1 cellular context compared by ENCODE assay signal in genomic region chr22:37675930-37676571, GRCh38.
A peak's percentile ranks its signal among the peaks of the same experiment; 100 is the strongest.
TF ChIP-seq lines count a peak whose summit lies in the region.

No MANE protein-coding gene starts in this region.

TF ChIP-seq in GM12878, 131 proteins besides CTCF, POLR2A, EP300 and RAD21:
- TF ChIP-seq MXI1 (IDR thresholded peaks at IDR 0.05; ENCODE audit: low read depth, low read length) (no peak), RUNX3 (IDR thresholded peaks at IDR 0.05; ENCODE audit: low read length) (0 out of 2 replicates have a peak, but pooled peaks have one; percentile 1), BCL11A (IDR thresholded peaks at IDR 0.05; ENCODE audit: low read depth, low read length) (no peak), SUZ12 (IDR thresholded peaks at IDR 0.05; ENCODE audit: unreplicated experiment) (no peak), MTA2 (IDR thresholded peaks at IDR 0.05; ENCODE audit: low read depth) (0 out of 2 replicates have a peak, but pooled peaks have one; percentile 6), TCF12 (IDR thresholded peaks at IDR 0.05; ENCODE audit: low read depth, low read length) (peak; percentile 68), CBX5 (IDR thresholded peaks at IDR 0.05; ENCODE audit: low read depth) (no peak), CBFB (IDR thresholded peaks at IDR 0.05; ENCODE audit: low read depth) (no peak), CHD2 (IDR thresholded peaks at IDR 0.05; ENCODE audit: borderline replicate concordance, low read depth, low read length) (peak; percentile 43; the same call in 1 of the 2 replicates), ZBED1 (IDR thresholded peaks at IDR 0.05; ENCODE audit: borderline replicate concordance) (no peak), TBL1XR1 (IDR thresholded peaks at IDR 0.05; ENCODE audit: low read depth, low read length) (no peak)
- TF ChIP-seq, protein P1, sequence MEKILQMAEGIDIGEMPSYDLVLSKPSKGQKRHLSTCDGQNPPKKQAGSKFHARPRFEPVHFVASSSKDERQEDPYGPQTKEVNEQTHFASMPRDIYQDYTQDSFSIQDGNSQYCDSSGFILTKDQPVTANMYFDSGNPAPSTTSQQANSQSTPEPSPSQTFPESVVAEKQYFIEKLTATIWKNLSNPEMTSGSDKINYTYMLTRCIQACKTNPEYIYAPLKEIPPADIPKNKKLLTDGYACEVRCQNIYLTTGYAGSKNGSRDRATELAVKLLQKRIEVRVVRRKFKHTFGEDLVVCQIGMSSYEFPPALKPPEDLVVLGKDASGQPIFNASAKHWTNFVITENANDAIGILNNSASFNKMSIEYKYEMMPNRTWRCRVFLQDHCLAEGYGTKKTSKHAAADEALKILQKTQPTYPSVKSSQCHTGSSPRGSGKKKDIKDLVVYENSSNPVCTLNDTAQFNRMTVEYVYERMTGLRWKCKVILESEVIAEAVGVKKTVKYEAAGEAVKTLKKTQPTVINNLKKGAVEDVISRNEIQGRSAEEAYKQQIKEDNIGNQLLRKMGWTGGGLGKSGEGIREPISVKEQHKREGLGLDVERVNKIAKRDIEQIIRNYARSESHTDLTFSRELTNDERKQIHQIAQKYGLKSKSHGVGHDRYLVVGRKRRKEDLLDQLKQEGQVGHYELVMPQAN (conservative IDR thresholded peaks at IDR 0.05), result 0 out of 2 replicates have a peak, but pooled peaks have one; percentile 44
